Comparison of ENCODE assay signal across 2 cellular contexts in genomic region chr11:12538889-12539421, GRCh38.
TF ChIP-seq lines count a peak whose summit lies in the region.

No MANE protein-coding gene starts in this region.

TF ChIP-seq in endothelial cell of umbilical vein, 7 proteins besides CTCF, POLR2A, EP300 and RAD21 (continued from another document):
- TF ChIP-seq, protein P1, sequence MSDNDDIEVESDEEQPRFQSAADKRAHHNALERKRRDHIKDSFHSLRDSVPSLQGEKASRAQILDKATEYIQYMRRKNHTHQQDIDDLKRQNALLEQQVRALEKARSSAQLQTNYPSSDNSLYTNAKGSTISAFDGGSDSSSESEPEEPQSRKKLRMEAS (IDR thresholded peaks at IDR 0.05; ENCODE audit: insufficient read depth, insufficient read length): no peak
- TF ChIP-seq FOS (IDR thresholded peaks at IDR 0.05; ENCODE audit: borderline replicate concordance, insufficient read depth, low read length) (no peak), EZH2 (IDR thresholded peaks at IDR 0.05; ENCODE audit: borderline replicate concordance, low read depth, low read length, severe bottlenecking) (no peak), MYC (IDR thresholded peaks at IDR 0.05; ENCODE audit: low read depth, low read length) (no peak), GATA2 (IDR thresholded peaks at IDR 0.05; ENCODE audit: insufficient read depth, insufficient read length, low read depth, low read length) (no peak)
TF ChIP-seq in endothelial cell of umbilical vein: peak in this region for 0.

TF ChIP-seq in WTC11, 78 proteins besides CTCF, POLR2A, EP300 and RAD21 (continued from another document):
- TF ChIP-seq PRRX2 (CRISPR knock-in tag; IDR thresholded peaks at IDR 0.05): no peak
- TF ChIP-seq, protein P2, sequence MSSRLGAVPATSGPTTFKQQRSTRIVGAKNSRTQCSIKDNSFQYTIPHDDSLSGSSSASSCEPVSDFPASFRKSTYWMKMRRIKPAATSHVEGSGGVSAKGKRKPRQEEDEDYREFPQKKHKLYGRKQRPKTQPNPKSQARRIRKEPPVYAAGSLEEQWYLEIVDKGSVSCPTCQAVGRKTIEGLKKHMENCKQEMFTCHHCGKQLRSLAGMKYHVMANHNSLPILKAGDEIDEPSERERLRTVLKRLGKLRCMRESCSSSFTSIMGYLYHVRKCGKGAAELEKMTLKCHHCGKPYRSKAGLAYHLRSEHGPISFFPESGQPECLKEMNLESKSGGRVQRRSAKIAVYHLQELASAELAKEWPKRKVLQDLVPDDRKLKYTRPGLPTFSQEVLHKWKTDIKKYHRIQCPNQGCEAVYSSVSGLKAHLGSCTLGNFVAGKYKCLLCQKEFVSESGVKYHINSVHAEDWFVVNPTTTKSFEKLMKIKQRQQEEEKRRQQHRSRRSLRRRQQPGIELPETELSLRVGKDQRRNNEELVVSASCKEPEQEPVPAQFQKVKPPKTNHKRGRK (CRISPR knock-in tag; IDR thresholded peaks at IDR 0.05; ENCODE audit: borderline replicate concordance): no peak
- TF ChIP-seq CBFB (CRISPR knock-in tag; IDR thresholded peaks at IDR 0.05; ENCODE audit: low read depth): no peak
- TF ChIP-seq, protein P3, sequence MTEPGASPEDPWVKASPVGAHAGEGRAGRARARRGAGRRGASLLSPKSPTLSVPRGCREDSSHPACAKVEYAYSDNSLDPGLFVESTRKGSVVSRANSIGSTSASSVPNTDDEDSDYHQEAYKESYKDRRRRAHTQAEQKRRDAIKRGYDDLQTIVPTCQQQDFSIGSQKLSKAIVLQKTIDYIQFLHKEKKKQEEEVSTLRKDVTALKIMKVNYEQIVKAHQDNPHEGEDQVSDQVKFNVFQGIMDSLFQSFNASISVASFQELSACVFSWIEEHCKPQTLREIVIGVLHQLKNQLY (CRISPR knock-in tag; IDR thresholded peaks at IDR 0.05): no peak
- no peak for TF ChIP-seq FOXJ3 (CRISPR knock-in tag; IDR thresholded peaks at IDR 0.05; ENCODE audit: borderline replicate concordance)
- TF ChIP-seq, protein P4, sequence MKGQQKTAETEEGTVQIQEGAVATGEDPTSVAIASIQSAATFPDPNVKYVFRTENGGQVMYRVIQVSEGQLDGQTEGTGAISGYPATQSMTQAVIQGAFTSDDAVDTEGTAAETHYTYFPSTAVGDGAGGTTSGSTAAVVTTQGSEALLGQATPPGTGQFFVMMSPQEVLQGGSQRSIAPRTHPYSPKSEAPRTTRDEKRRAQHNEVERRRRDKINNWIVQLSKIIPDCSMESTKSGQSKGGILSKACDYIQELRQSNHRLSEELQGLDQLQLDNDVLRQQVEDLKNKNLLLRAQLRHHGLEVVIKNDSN (CRISPR knock-in tag; IDR thresholded peaks at IDR 0.05): no peak
- TF ChIP-seq, protein P5, sequence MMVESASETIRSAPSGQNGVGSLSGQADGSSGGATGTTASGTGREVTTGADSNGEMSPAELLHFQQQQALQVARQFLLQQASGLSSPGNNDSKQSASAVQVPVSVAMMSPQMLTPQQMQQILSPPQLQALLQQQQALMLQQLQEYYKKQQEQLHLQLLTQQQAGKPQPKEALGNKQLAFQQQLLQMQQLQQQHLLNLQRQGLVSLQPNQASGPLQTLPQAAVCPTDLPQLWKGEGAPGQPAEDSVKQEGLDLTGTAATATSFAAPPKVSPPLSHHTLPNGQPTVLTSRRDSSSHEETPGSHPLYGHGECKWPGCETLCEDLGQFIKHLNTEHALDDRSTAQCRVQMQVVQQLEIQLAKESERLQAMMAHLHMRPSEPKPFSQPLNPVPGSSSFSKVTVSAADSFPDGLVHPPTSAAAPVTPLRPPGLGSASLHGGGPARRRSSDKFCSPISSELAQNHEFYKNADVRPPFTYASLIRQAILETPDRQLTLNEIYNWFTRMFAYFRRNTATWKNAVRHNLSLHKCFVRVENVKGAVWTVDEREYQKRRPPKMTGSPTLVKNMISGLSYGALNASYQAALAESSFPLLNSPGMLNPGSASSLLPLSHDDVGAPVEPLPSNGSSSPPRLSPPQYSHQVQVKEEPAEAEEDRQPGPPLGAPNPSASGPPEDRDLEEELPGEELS (CRISPR knock-in tag; IDR thresholded peaks at IDR 0.05): no peak
- TF ChIP-seq OVOL2 (CRISPR knock-in tag; IDR thresholded peaks at IDR 0.05; ENCODE audit: borderline replicate concordance): no peak
- no peak for TF ChIP-seq ELF4 (CRISPR knock-in tag; IDR thresholded peaks at IDR 0.05; ENCODE audit: low read depth)
- TF ChIP-seq MXD4 (CRISPR knock-in tag; IDR thresholded peaks at IDR 0.05; ENCODE audit: borderline replicate concordance): no peak
- TF ChIP-seq ERG (CRISPR knock-in tag; IDR thresholded peaks at IDR 0.05): no peak
- no peak for TF ChIP-seq TCF7 (CRISPR knock-in tag; IDR thresholded peaks at IDR 0.05; ENCODE audit: low read depth)
- TF ChIP-seq, protein P6, sequence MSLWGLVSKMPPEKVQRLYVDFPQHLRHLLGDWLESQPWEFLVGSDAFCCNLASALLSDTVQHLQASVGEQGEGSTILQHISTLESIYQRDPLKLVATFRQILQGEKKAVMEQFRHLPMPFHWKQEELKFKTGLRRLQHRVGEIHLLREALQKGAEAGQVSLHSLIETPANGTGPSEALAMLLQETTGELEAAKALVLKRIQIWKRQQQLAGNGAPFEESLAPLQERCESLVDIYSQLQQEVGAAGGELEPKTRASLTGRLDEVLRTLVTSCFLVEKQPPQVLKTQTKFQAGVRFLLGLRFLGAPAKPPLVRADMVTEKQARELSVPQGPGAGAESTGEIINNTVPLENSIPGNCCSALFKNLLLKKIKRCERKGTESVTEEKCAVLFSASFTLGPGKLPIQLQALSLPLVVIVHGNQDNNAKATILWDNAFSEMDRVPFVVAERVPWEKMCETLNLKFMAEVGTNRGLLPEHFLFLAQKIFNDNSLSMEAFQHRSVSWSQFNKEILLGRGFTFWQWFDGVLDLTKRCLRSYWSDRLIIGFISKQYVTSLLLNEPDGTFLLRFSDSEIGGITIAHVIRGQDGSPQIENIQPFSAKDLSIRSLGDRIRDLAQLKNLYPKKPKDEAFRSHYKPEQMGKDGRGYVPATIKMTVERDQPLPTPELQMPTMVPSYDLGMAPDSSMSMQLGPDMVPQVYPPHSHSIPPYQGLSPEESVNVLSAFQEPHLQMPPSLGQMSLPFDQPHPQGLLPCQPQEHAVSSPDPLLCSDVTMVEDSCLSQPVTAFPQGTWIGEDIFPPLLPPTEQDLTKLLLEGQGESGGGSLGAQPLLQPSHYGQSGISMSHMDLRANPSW (CRISPR knock-in tag; conservative IDR thresholded peaks at IDR 0.05; ENCODE audit: low read depth): no peak
- TF ChIP-seq, protein P7, sequence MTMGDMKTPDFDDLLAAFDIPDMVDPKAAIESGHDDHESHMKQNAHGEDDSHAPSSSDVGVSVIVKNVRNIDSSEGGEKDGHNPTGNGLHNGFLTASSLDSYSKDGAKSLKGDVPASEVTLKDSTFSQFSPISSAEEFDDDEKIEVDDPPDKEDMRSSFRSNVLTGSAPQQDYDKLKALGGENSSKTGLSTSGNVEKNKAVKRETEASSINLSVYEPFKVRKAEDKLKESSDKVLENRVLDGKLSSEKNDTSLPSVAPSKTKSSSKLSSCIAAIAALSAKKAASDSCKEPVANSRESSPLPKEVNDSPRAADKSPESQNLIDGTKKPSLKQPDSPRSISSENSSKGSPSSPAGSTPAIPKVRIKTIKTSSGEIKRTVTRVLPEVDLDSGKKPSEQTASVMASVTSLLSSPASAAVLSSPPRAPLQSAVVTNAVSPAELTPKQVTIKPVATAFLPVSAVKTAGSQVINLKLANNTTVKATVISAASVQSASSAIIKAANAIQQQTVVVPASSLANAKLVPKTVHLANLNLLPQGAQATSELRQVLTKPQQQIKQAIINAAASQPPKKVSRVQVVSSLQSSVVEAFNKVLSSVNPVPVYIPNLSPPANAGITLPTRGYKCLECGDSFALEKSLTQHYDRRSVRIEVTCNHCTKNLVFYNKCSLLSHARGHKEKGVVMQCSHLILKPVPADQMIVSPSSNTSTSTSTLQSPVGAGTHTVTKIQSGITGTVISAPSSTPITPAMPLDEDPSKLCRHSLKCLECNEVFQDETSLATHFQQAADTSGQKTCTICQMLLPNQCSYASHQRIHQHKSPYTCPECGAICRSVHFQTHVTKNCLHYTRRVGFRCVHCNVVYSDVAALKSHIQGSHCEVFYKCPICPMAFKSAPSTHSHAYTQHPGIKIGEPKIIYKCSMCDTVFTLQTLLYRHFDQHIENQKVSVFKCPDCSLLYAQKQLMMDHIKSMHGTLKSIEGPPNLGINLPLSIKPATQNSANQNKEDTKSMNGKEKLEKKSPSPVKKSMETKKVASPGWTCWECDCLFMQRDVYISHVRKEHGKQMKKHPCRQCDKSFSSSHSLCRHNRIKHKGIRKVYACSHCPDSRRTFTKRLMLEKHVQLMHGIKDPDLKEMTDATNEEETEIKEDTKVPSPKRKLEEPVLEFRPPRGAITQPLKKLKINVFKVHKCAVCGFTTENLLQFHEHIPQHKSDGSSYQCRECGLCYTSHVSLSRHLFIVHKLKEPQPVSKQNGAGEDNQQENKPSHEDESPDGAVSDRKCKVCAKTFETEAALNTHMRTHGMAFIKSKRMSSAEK (CRISPR knock-in tag; IDR thresholded peaks at IDR 0.05; ENCODE audit: borderline replicate concordance): no peak
- no peak for TF ChIP-seq ZNF423 (CRISPR knock-in tag; IDR thresholded peaks at IDR 0.05)
